In the genomic region with DNA sequence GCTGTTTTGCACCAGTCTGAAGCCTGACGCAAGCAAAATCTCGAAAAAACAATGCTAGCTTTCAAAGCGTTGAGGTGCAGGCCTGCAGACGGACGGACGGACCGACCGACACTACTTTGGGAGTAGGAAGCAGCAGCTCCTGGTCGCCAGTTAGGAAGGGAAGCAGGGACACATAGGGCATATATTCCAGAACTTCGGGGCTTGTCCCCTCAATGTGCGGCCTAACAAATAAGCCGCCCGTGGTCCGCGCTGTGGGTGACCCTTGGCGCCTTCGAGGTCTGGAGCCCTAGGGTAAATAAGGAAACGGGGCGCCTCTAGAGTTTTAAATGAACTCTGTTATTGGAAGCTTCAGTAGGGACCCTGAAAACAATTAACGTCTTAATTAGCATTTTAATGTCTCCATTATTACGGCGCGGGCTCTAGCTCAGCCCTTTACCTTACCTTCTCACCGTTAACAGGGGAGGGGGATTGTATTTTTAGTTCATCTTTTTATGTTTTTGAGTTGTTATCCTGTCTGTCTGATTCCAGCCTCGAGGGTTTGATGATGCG, we compare ENCODE assay signal across 9 cellular contexts. TPM values are rescaled to one million over a fixed set of nuclear protein-coding genes. Genes with fewer than 3 reads are reported as not detected.
DNase-seq lines count a peak whose midpoint lies in the region; FAIRE-seq and TF ChIP-seq lines count a peak whose summit lies in the region.
"Had no signal": no experiment of that assay in that cellular context is flagged by ENCODE, and none has a peak within 500 bp of the region (broad histone marks: within the 10 kb centered on the region; RNA-seq: fewer than 3 reads in every experiment).

No MANE protein-coding gene starts in this region.

- peaks cover 33% of the 10 kb centered on the region for H3K4me1 ChIP-seq in OCI-LY7 (ENCODE audit: insufficient read depth, low read length, poor library complexity, severe bottlenecking)
- peaks cover 43% of the 10 kb centered on the region for H3K4me1 ChIP-seq in endothelial cell of umbilical vein (ENCODE audit: control insufficient read depth, extremely low read depth, insufficient read depth, low read length)

- H4K20me1 ChIP-seq in OCI-LY7 (ENCODE audit: insufficient read depth, low read length) (no peaks in the 10 kb centered on the region), endothelial cell of umbilical vein (replicated peaks; ENCODE audit: control insufficient read depth, extremely low read depth, insufficient read depth, low read length) (peaks cover 5% of the 10 kb centered on the region)

- H3K4me3 Mint-ChIP-seq in neural crest cell, result peak overlapping the region; percentile 78

- peak overlapping the region; percentile 93 for H3K9ac ChIP-seq in endothelial cell of umbilical vein (replicated peaks; ENCODE audit: extremely low read depth, insufficient read depth, low read length)

- peak; percentile 20 for DNase-seq in CD1c-positive myeloid dendritic cell (ENCODE audit: extremely low spot score)
- DNase-seq in OCI-LY7 (ENCODE audit: low spot score), result no peak
- no peak for DNase-seq in endothelial cell of umbilical vein (ENCODE audit: low read depth, low spot score)
- peak; percentile 4 for DNase-seq in neural crest cell (ENCODE audit: low read depth, low spot score)
- DNase-seq in H54 (ENCODE audit: insufficient read length, low spot score), result no peak
- no peak for DNase-seq in stimulated activated naive CD4-positive, alpha-beta T cell treated with Interleukin-2 at 50 U/mL for 16 hours (lab: John Stamatoyannopoulos, UW)
- DNase-seq in NCI-H446 (lab: John Stamatoyannopoulos, UW), result no peak
- DNase-seq in DMS53 (lab: John Stamatoyannopoulos, UW), result no peak
- DNase-seq: kidney glomerular epithelial cell had no signal

- peaks cover 93% of the 10 kb centered on the region for H3K27me3 Mint-ChIP-seq in neural crest cell (ENCODE audit: low read depth)

- no peaks in the 10 kb centered on the region for H3K9me3 Mint-ChIP-seq in neural crest cell

- H3K27me3 ChIP-seq in endothelial cell of umbilical vein (ENCODE audit: control insufficient read depth in 2 of 2, insufficient read depth in 2 of 2, low read length in 2 of 2), result no peaks in the 10 kb centered on the region

- no peaks in the 10 kb centered on the region for H3K9me1 ChIP-seq in endothelial cell of umbilical vein (replicated peaks; ENCODE audit: control insufficient read depth, extremely low read depth, insufficient read depth, low read length)

- CTCF ChIA-PET in OCI-LY7 (lab: Charles Lee; ENCODE audit: unreplicated experiment), result no interaction called here
- CTCF ChIA-PET in endothelial cell of umbilical vein (lab: Charles Lee), result interaction anchor here (0.8 to 5.6 kb wide), 14 partner anchors 8 to 201 kb away, joined by 3 to 61 read pairs (median 8); a partner anchor contains a TSS

- TF ChIP-seq POLR2A in endothelial cell of umbilical vein (IDR thresholded peaks at IDR 0.05; ENCODE audit: low read depth, low read length) (peak; percentile 8), H54 (IDR thresholded peaks at IDR 0.05; ENCODE audit: low read depth, low read length) (no peak)

- BruUV-seq in OCI-LY7 (replicated peaks; lab: Mats Ljungman, UMichigan) (no TSS peak), endothelial cell of umbilical vein (replicated peaks; lab: Mats Ljungman, UMichigan) (TSS peak; percentile 47)

- H3K9me3 ChIP-seq in OCI-LY7 (ENCODE audit: low read length) (no peaks in the 10 kb centered on the region), endothelial cell of umbilical vein (replicated peaks; ENCODE audit: control insufficient read depth, insufficient read depth, low read length) (no peaks in the 10 kb centered on the region)

- no peak for FAIRE-seq in endothelial cell of umbilical vein (lab: Jason Lieb, UNC)
- FAIRE-seq in H54 (lab: Jason Lieb, UNC), result no peak

- no peaks in the 10 kb centered on the region for H3K9me2 ChIP-seq in OCI-LY7 (ENCODE audit: insufficient read depth, low read length)

- TF ChIP-seq CTCF in OCI-LY7 (conservative IDR thresholded peaks at IDR 0.05; ENCODE audit: low read length), result no peak
- TF ChIP-seq CTCF in endothelial cell of umbilical vein (IDR thresholded peaks at IDR 0.05; ENCODE audit: extremely low read depth in 1 of 2, insufficient read depth in 1 of 2, low read depth in 1 of 2, low read length in 2 of 2), result no peak
- TF ChIP-seq CTCF in neural crest cell (conservative IDR thresholded peaks at IDR 0.05), result no peak

- H3K4me2 ChIP-seq in OCI-LY7 (ENCODE audit: low read length) (peak overlapping the region; percentile 55), endothelial cell of umbilical vein (ENCODE audit: insufficient read depth, low read length) (peak overlapping the region; percentile 100)

- POLR2A ChIA-PET in OCI-LY7 (lab: Charles Lee) (interaction anchor here (0.8 to 1.4 kb wide), 4 partner anchors 10 to 52 kb away, joined by 3 to 4 read pairs (median 4); no protein-coding TSS in a partner anchor), endothelial cell of umbilical vein (lab: Charles Lee) (interaction anchor here (0.5 to 3.7 kb wide), 8 partner anchors 66 to 156 kb away, joined by 3 to 24 read pairs (median 6); no protein-coding TSS in a partner anchor)

- H3K36me3 Mint-ChIP-seq in neural crest cell (ENCODE audit: low read depth), result peaks cover 6% of the 10 kb centered on the region

- H2AFZ ChIP-seq in OCI-LY7 (ENCODE audit: low read length), result no peak overlapping the region
- no peak overlapping the region for H2AFZ ChIP-seq in endothelial cell of umbilical vein (ENCODE audit: low read depth, low read length)

- H3K4me3 ChIP-seq in OCI-LY7 (ENCODE audit: low read depth, low read length, poor library complexity, severe bottlenecking), result no peak overlapping the region
- H3K4me3 ChIP-seq in endothelial cell of umbilical vein (replicated peaks in 1 of 3; ENCODE audit: insufficient read depth in 1 of 3, low read depth in 1 of 3, low read length in 3 of 3), result peak overlapping the region; percentile 48 to 98 (median 91)

- H3K79me2 ChIP-seq in OCI-LY7 (ENCODE audit: insufficient read depth, low read depth, low read length), result no peaks in the 10 kb centered on the region
- peaks cover 58% of the 10 kb centered on the region for H3K79me2 ChIP-seq in endothelial cell of umbilical vein (ENCODE audit: control insufficient read depth, insufficient read depth, low read length)

- H3K27ac Mint-ChIP-seq in neural crest cell (ENCODE audit: unreplicated experiment), result no peak overlapping the region

- H3K36me3 ChIP-seq in OCI-LY7 (ENCODE audit: insufficient read depth, low read length), result no peaks in the 10 kb centered on the region
- peaks cover 2 to 29% of the 10 kb centered on the region in 2 experiments for H3K36me3 ChIP-seq in endothelial cell of umbilical vein (ENCODE audit: control insufficient read depth in 2 of 2, extremely low read depth in 1 of 2, insufficient read depth in 2 of 2, low read length in 2 of 2)

- dilution Hi-C loops in endothelial cell of umbilical vein (cut with MboI; ENCODE audit: extremely low pct_ligation_motif_present, low sequenced_read_pairs), result no loop called here

- H3K27ac ChIP-seq in OCI-LY7 (ENCODE audit: low read depth, low read length, poor library complexity, severe bottlenecking) (no peak overlapping the region), endothelial cell of umbilical vein (ENCODE audit: insufficient read depth, low read depth, low read length) (peak overlapping the region; percentile 73)

- H3K4me1 Mint-ChIP-seq in neural crest cell, result peaks cover 19% of the 10 kb centered on the region

- intact Hi-C loops in OCI-LY7 (cut with micrococcal nuclease; ENCODE audit: unreplicated experiment), result no loop called here
- intact Hi-C loops in endothelial cell of umbilical vein (cut with micrococcal nuclease), result loop anchor here (1.0 to 2.0 kb wide), 5 partner anchors 125 to 189 kb away; no protein-coding TSS in a partner anchor

TF ChIP-seq in endothelial cell of umbilical vein, 7 proteins besides CTCF, POLR2A, EP300 and RAD21:
- TF ChIP-seq, protein P1, sequence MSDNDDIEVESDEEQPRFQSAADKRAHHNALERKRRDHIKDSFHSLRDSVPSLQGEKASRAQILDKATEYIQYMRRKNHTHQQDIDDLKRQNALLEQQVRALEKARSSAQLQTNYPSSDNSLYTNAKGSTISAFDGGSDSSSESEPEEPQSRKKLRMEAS (IDR thresholded peaks at IDR 0.05; ENCODE audit: insufficient read depth, insufficient read length), result no peak
- TF ChIP-seq POLR2AphosphoS5 (IDR thresholded peaks at IDR 0.05; ENCODE audit: insufficient read depth, low read depth, low read length), result no peak
- no peak for TF ChIP-seq JUN (IDR thresholded peaks at IDR 0.05; ENCODE audit: borderline replicate concordance, insufficient read depth, insufficient read length, low read depth)

RNA-seq across cellular contexts. Expression of a gene that starts 1.4 kb away (rescaled TPM):
- 2.1 and 2.8 TPM in 2 replicates for total RNA-seq in OCI-LY7 (2014; rRNA removed; shearing (Covaris generic))
- total RNA-seq in OCI-LY7 (2022) (1.6 and 1.7 TPM in 2 replicates), endothelial cell of umbilical vein (109 and 110 TPM in 2 replicates), neural crest cell (not detected in 2 replicates)
- 71.6 and 81.0 TPM in 2 replicates for polyA plus RNA-seq in endothelial cell of umbilical vein
- 51.0 and 65.0 TPM in 2 replicates for polyA plus RNA-seq in endothelial cell of umbilical vein (2011; cell fraction: cytosol; rRNA removed)
- 164 and 236 TPM in 2 replicates for polyA plus RNA-seq in endothelial cell of umbilical vein (2011; cell fraction: nucleus; rRNA removed)
- polyA plus RNA-seq in endothelial cell of umbilical vein (2012), result 93.4 and 105 TPM in 2 replicates
- polyA minus RNA-seq in endothelial cell of umbilical vein, result 87.6 and 102 TPM in 2 replicates
- 4.6 TPM for polyA minus RNA-seq in endothelial cell of umbilical vein (2011; cell fraction: cytosol; rRNA and poly(A)+ RNA removed)
- 48.7 and 62.1 TPM in 2 replicates for polyA minus RNA-seq in endothelial cell of umbilical vein (2011; cell fraction: nucleus; rRNA and poly(A)+ RNA removed)

Comparison
In these comparisons a context has a peak if more than half of its experiments do, and no peak if none do; other contexts are left out.
1. DNase-seq: peak in CD1c-positive myeloid dendritic cell (single experiment) and neural crest cell (single experiment); none in OCI-LY7 (single experiment), endothelial cell of umbilical vein (single experiment), H54 (single experiment), stimulated activated naive CD4-positive, alpha-beta T cell treated with Interleukin-2 at 50 U/mL for 16 hours (single experiment), NCI-H446 (0 of 2) and DMS53 (single experiment).
2. RNA of a gene that starts 1.4 kb away (total RNA-seq): 109 to 110 TPM in endothelial cell of umbilical vein; 1.6 to 2.8 TPM in OCI-LY7 and not detected in neural crest cell; every median in the first group is over 10 times any median in the second.